ENCODE assay signal across 8 cellular contexts in genomic region chr4:56907489-56908205, GRCh38. TPM values are rescaled to one million over a fixed set of nuclear protein-coding genes. Genes with fewer than 3 reads are reported as not detected.
DNase-seq lines count a peak whose midpoint lies in the region; ATAC-seq and TF ChIP-seq lines count a peak whose summit lies in the region.

REST (plus strand) TSS chr4:56907900; CDS start chr4:56910639, 2,739 bp downstream.

- POLR2A ChIA-PET in A673 (lab: Charles Lee; ENCODE audit: low non-redundant PET): no interaction called here
- POLR2A ChIA-PET in activated CD8-positive, alpha-beta T cell treated with anti-CD3 and anti-CD28 coated beads, Interleukin-2, amount 10 ng/mL, durations not matched to agents 7 days and 5 days (lab: Charles Lee): interaction anchor here (0.6 to 5.3 kb wide), 6 partner anchors 40 to 959 kb away, joined by 3 to 90 read pairs (median 4); partner anchors contain the start of genes CEP135, NOA1, PAICS and POLR2B

- CTCF ChIA-PET in A673 (lab: Charles Lee): interaction anchor here (0.6 kb wide), 1 partner anchor 40 kb away, joined by 5 read pairs; no protein-coding TSS in a partner anchor
- CTCF ChIA-PET in activated CD8-positive, alpha-beta T cell treated with anti-CD3 and anti-CD28 coated beads, Interleukin-2, amount 10 ng/mL, durations not matched to agents 7 days and 5 days (lab: Charles Lee): interaction anchor here (1.0 to 1.3 kb wide), 6 partner anchors 70 to 472 kb away, joined by 3 to 6 read pairs (median 4); partner anchors contain the start of genes NOA1, PAICS, POLR2B and PPAT

- peak within 1 kb of the TSS; percentile 93 for H3K27ac ChIP-seq in A673 (ENCODE audit: low read depth, low read length, poor library complexity, severe bottlenecking)
- H3K27ac ChIP-seq in ectodermal cell (ENCODE audit: insufficient read depth, low read depth, low read length, poor library complexity, severe bottlenecking): peak within 1 kb of the TSS; percentile 95
- peak within 1 kb of the TSS; percentile 94 for H3K27ac ChIP-seq in lower lobe of right lung

- no TSS peak for BruUV-seq in A673 (replicated peaks; lab: Mats Ljungman, UMichigan)

- H3K4me3 Mint-ChIP-seq in activated CD8-positive, alpha-beta T cell treated with anti-CD3 and anti-CD28 coated beads, Interleukin-2, amount 10 ng/mL, durations not matched to agents 7 days and 5 days: peak within 1 kb of the TSS; percentile 91

- ATAC-seq in GM18511 (IDR thresholded peaks at IDR 0.05; ENCODE audit: unreplicated experiment): peak; percentile 51
- peak; percentile 46 for ATAC-seq in HG02981 (IDR thresholded peaks at IDR 0.05; ENCODE audit: unreplicated experiment)
- ATAC-seq in activated CD8-positive, alpha-beta T cell treated with anti-CD3 and anti-CD28 coated beads, Interleukin-2, amount 10 ng/mL, durations not matched to agents 7 days and 5 days: peak; percentile 67
- ATAC-seq in lower lobe of right lung: peak; percentile 89 to 90

- peaks cover 8% of the 10 kb centered on the region for H3K27me3 Mint-ChIP-seq in activated CD8-positive, alpha-beta T cell treated with anti-CD3 and anti-CD28 coated beads, Interleukin-2, amount 10 ng/mL, durations not matched to agents 7 days and 5 days (ENCODE audit: low read depth)

- H3K4me3 ChIP-seq in A673 (ENCODE audit: low read depth, low read length, poor library complexity, severe bottlenecking) (peak within 1 kb of the TSS; percentile 75), ectodermal cell (ENCODE audit: insufficient read depth, low read depth, low read length) (peak within 1 kb of the TSS; percentile 95), lower lobe of right lung (peak within 1 kb of the TSS; percentile 97)

- peak within 1 kb of the TSS; percentile 79 for H3K27ac Mint-ChIP-seq in activated CD8-positive, alpha-beta T cell treated with anti-CD3 and anti-CD28 coated beads, Interleukin-2, amount 10 ng/mL, durations not matched to agents 7 days and 5 days

- no peaks in the 10 kb centered on the region for H3K9me3 Mint-ChIP-seq in activated CD8-positive, alpha-beta T cell treated with anti-CD3 and anti-CD28 coated beads, Interleukin-2, amount 10 ng/mL, durations not matched to agents 7 days and 5 days (ENCODE audit: insufficient read depth)

- 0% methylated on average over 74 of the region's 74 CpGs for WGBS in ectodermal cell, 2 experiments

- no peaks in the 10 kb centered on the region for H3K36me3 ChIP-seq in A673 (ENCODE audit: insufficient read depth, low read length, poor library complexity, severe bottlenecking)
- H3K36me3 ChIP-seq in ectodermal cell (ENCODE audit: control insufficient read depth, insufficient read depth, low read length): peaks cover 3% of the 10 kb centered on the region
- H3K36me3 ChIP-seq in lower lobe of right lung: peaks cover 14% of the 10 kb centered on the region

- intact Hi-C loops in A673 (cut with micrococcal nuclease; ENCODE audit: unreplicated experiment): no loop called here
- intact Hi-C loops in lower lobe of right lung (cut with DNase I): no loop called here

- H3K27me3 ChIP-seq in A673 (replicated peaks; ENCODE audit: insufficient read depth, low read depth, low read length, poor library complexity) (no peaks in the 10 kb centered on the region), ectodermal cell (ENCODE audit: control insufficient read depth, insufficient read depth, low read length, poor library complexity, severe bottlenecking) (peaks cover 17% of the 10 kb centered on the region), lower lobe of right lung (ENCODE audit: low read depth) (no peaks in the 10 kb centered on the region)

- H3K4me1 ChIP-seq in A673 (ENCODE audit: insufficient read depth, low read length, poor library complexity, severe bottlenecking) (peaks cover 4% of the 10 kb centered on the region), ectodermal cell (ENCODE audit: control insufficient read depth, insufficient read depth, low read length) (peaks cover 9% of the 10 kb centered on the region), lower lobe of right lung (peaks cover 37% of the 10 kb centered on the region)

- H3K36me3 Mint-ChIP-seq in activated CD8-positive, alpha-beta T cell treated with anti-CD3 and anti-CD28 coated beads, Interleukin-2, amount 10 ng/mL, durations not matched to agents 7 days and 5 days (ENCODE audit: low read depth): peaks cover 21% of the 10 kb centered on the region

- no peaks in the 10 kb centered on the region for H3K9me3 ChIP-seq in A673 (ENCODE audit: low read depth, low read length, poor library complexity, severe bottlenecking)
- H3K9me3 ChIP-seq in ectodermal cell (ENCODE audit: control insufficient read depth, low read length): no peaks in the 10 kb centered on the region
- H3K9me3 ChIP-seq in lower lobe of right lung: no peaks in the 10 kb centered on the region

- TF ChIP-seq CTCF in A673 (conservative IDR thresholded peaks at IDR 0.05; ENCODE audit: low read depth, low read length) (no peak), lower lobe of right lung (IDR thresholded peaks at IDR 0.05) (no peak)

- peaks cover 37% of the 10 kb centered on the region for H3K4me1 Mint-ChIP-seq in activated CD8-positive, alpha-beta T cell treated with anti-CD3 and anti-CD28 coated beads, Interleukin-2, amount 10 ng/mL, durations not matched to agents 7 days and 5 days (ENCODE audit: low read depth)

- DNase-seq in A673 (ENCODE audit: low spot score): peak; percentile 73
- DNase-seq in NCI-H526 (lab: John Stamatoyannopoulos, UW): peak; percentile 37 to 86
- peak; percentile 82 for DNase-seq in activated CD8-positive, alpha-beta T cell treated with anti-CD3 and anti-CD28 coated beads, Interleukin-2, amount 10 ng/mL, durations not matched to agents 7 days and 5 days
- DNase-seq in lower lobe of right lung: peak; percentile 82
- DNase-seq in stimulated activated CD4-positive, alpha-beta T cell treated with anti-CD3 and anti-CD28 coated beads, TNF-alpha, amount 100 ng/mL, for 1 hour (ENCODE audit: low read depth in 3 of 3, low spot score in 1 of 3): peak; percentile 54 to 82 (median 70)

RNA-seq across cellular contexts. Expression of gene REST, which starts in this region (rescaled TPM):
- 23.7 and 24.6 TPM in 2 replicates for total RNA-seq in A673 (2021)
- 10 to 100 TPM; 45.1 to 46.1 TPM for total RNA-seq in activated CD8-positive, alpha-beta T cell treated with anti-CD3 and anti-CD28 coated beads, Interleukin-2, amount 10 ng/mL, durations not matched to agents 7 days and 5 days
- polyA plus RNA-seq in ectodermal cell (2013, experiment 1 of 4): 51.6 TPM
- polyA plus RNA-seq in ectodermal cell (2013, experiment 2 of 4): 52.3 TPM
- 36.9 TPM for polyA plus RNA-seq in ectodermal cell (2013, experiment 3 of 4)
- polyA plus RNA-seq in ectodermal cell (2013, experiment 4 of 4): 42.3 TPM
- total RNA-seq in lower lobe of right lung: 39.5 TPM

Comparison
In these comparisons a context has a peak if more than half of its experiments do, and no peak if none do; other contexts are left out.
1. Peak in every context shown above with its lines: DNase-seq, ATAC-seq, H3K4me3 ChIP-seq and H3K27ac ChIP-seq.